ENCODE assay signal across 8 cellular contexts in genomic region chr4:120156115-120156718, GRCh38.
A peak's percentile ranks its signal among the peaks of the same experiment; 100 is the strongest.
DNase-seq lines count a peak whose midpoint lies in the region; ATAC-seq and TF ChIP-seq lines count a peak whose summit lies in the region.

No MANE protein-coding gene starts in this region.

- ATAC-seq in GM18907 (IDR thresholded peaks at IDR 0.05; ENCODE audit: unreplicated experiment) (peak; percentile 85), HG03457 (IDR thresholded peaks at IDR 0.05; ENCODE audit: unreplicated experiment) (peak; percentile 81), lower lobe of right lung (peak in 1 of 2 donors; percentile 47), HG03460 (IDR thresholded peaks at IDR 0.05; ENCODE audit: unreplicated experiment) (no peak)

- H3K9me3 ChIP-seq in lower lobe of right lung, result no peaks in the 10 kb centered on the region

- H3K4me1 ChIP-seq in lower lobe of right lung, result no peaks in the 10 kb centered on the region

- peak; percentile 39 for TF ChIP-seq CTCF in cardiac fibroblast (IDR thresholded peaks at IDR 0.05; ENCODE audit: low read depth, low read length)
- TF ChIP-seq CTCF in lower lobe of right lung (IDR thresholded peaks at IDR 0.05), result peak; percentile 74

- H3K27me3 ChIP-seq in lower lobe of right lung (ENCODE audit: low read depth), result no peaks in the 10 kb centered on the region

- H3K4me3 ChIP-seq in cardiac fibroblast (replicated peaks in 1 of 2; ENCODE audit: low read depth in 2 of 2, low read length in 2 of 2) (no peak overlapping the region), lower lobe of right lung (no peak overlapping the region)

- no peaks in the 10 kb centered on the region for H3K36me3 ChIP-seq in lower lobe of right lung

- peak; percentile 61 for DNase-seq in NCI-H146 (lab: John Stamatoyannopoulos, UW)
- no peak for DNase-seq in NCI-H146 treated with DMSO at 0.1 percent for 48 hours (lab: John Stamatoyannopoulos, UW; ENCODE audit: unreplicated experiment)
- DNase-seq in NOMO-1 (lab: John Stamatoyannopoulos, UW; ENCODE audit: unreplicated experiment in 2 of 2), result peak; percentile 10 to 64
- peak; percentile 86 to 91 for DNase-seq in cardiac fibroblast (ENCODE audit: low read depth in 2 of 2)
- no peak for DNase-seq in lower lobe of right lung

- intact Hi-C loops in lower lobe of right lung (cut with DNase I), result loop anchor here (5.0 kb wide), 1 partner anchor 941 kb away; no protein-coding TSS in a partner anchor

- no peak overlapping the region for H3K27ac ChIP-seq in lower lobe of right lung

Comparison
In these comparisons a context has a peak if more than half of its experiments do, and no peak if none do; other contexts are left out.
1. DNase-seq: peak in NCI-H146 (single experiment), NOMO-1 (2 of 2) and cardiac fibroblast (2 of 2); none in NCI-H146 treated with DMSO at 0.1 percent for 48 hours (single experiment) and lower lobe of right lung (single experiment).